In genomic region chr2:197391220-197391717, GRCh38 we compare ENCODE assay signal across 1 cellular context.
TF ChIP-seq lines count a peak whose summit lies in the region.

No MANE protein-coding gene starts in this region.

TF ChIP-seq in GM12878, 131 proteins besides CTCF, POLR2A, EP300 and RAD21:
- TF ChIP-seq TCF12 (IDR thresholded peaks at IDR 0.05; ENCODE audit: low read depth, low read length), result no peak
- no peak for TF ChIP-seq ZNF207 (IDR thresholded peaks at IDR 0.05; ENCODE audit: borderline replicate concordance)
- TF ChIP-seq, protein P1, sequence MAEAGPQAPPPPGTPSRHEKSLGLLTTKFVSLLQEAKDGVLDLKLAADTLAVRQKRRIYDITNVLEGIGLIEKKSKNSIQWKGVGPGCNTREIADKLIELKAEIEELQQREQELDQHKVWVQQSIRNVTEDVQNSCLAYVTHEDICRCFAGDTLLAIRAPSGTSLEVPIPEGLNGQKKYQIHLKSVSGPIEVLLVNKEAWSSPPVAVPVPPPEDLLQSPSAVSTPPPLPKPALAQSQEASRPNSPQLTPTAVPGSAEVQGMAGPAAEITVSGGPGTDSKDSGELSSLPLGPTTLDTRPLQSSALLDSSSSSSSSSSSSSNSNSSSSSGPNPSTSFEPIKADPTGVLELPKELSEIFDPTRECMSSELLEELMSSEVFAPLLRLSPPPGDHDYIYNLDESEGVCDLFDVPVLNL (IDR thresholded peaks at IDR 0.05; ENCODE audit: low read depth, low read length), result no peak
- no peak for TF ChIP-seq BMI1 (IDR thresholded peaks at IDR 0.05; ENCODE audit: borderline replicate concordance)
- TF ChIP-seq NFIC (IDR thresholded peaks at IDR 0.05; ENCODE audit: low read depth, low read length), result no peak
- no peak for TF ChIP-seq BACH1 (IDR thresholded peaks at IDR 0.05; ENCODE audit: borderline replicate concordance)
- TF ChIP-seq SMAD5 (IDR thresholded peaks at IDR 0.05; ENCODE audit: low read depth), result no peak
- TF ChIP-seq ZBTB4 (CRISPR knock-in tag; IDR thresholded peaks at IDR 0.05), result no peak
- TF ChIP-seq ZNF217 (IDR thresholded peaks at IDR 0.05), result no peak
- TF ChIP-seq, protein P2, sequence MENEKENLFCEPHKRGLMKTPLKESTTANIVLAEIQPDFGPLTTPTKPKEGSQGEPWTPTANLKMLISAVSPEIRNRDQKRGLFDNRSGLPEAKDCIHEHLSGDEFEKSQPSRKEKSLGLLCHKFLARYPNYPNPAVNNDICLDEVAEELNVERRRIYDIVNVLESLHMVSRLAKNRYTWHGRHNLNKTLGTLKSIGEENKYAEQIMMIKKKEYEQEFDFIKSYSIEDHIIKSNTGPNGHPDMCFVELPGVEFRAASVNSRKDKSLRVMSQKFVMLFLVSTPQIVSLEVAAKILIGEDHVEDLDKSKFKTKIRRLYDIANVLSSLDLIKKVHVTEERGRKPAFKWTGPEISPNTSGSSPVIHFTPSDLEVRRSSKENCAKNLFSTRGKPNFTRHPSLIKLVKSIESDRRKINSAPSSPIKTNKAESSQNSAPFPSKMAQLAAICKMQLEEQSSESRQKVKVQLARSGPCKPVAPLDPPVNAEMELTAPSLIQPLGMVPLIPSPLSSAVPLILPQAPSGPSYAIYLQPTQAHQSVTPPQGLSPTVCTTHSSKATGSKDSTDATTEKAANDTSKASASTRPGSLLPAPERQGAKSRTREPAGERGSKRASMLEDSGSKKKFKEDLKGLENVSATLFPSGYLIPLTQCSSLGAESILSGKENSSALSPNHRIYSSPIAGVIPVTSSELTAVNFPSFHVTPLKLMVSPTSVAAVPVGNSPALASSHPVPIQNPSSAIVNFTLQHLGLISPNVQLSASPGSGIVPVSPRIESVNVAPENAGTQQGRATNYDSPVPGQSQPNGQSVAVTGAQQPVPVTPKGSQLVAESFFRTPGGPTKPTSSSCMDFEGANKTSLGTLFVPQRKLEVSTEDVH (IDR thresholded peaks at IDR 0.05; ENCODE audit: low read depth, partially characterized antibody), result no peak
- no peak for TF ChIP-seq ZNF384 (IDR thresholded peaks at IDR 0.05; ENCODE audit: borderline replicate concordance, low read depth, low read length)
- no peak for TF ChIP-seq CREB1 (IDR thresholded peaks at IDR 0.05; ENCODE audit: low read depth)
